ENCODE assay signal across 1 cellular context in genomic region chr5:172697123-172698121, GRCh38.
A peak's percentile ranks its signal among the peaks of the same experiment; 100 is the strongest.
TF ChIP-seq lines count a peak whose summit lies in the region.

No MANE protein-coding gene starts in this region.

TF ChIP-seq in HEK293, 187 proteins besides CTCF, POLR2A, EP300 and RAD21 (continued from another document and continues in another):
- TF ChIP-seq PRDM6 (tag by site-specific recombination; IDR thresholded peaks at IDR 0.05) (no peak), ZBTB48 (tag by site-specific recombination; IDR thresholded peaks at IDR 0.05) (peak; percentile 31; the same call in 1 of the 2 replicates), ZNF670 (tag by site-specific recombination; IDR thresholded peaks at IDR 0.05; ENCODE audit: low read depth) (no peak), BCL11A (tag by site-specific recombination; IDR thresholded peaks at IDR 0.05; ENCODE audit: low read depth) (no peak), AEBP2 (tag by site-specific recombination; IDR thresholded peaks at IDR 0.05; ENCODE audit: borderline replicate concordance) (no peak), ZNF660 (tag by site-specific recombination; IDR thresholded peaks at IDR 0.05) (peak; percentile 66; the same call in 1 of the 2 replicates), ZNF645 (tag by site-specific recombination; IDR thresholded peaks at IDR 0.05) (no peak), ZNF394 (tag by site-specific recombination; IDR thresholded peaks at IDR 0.05; ENCODE audit: borderline replicate concordance) (no peak), ZNF155 (tag by site-specific recombination; IDR thresholded peaks at IDR 0.05) (no peak), WT1 (tag by site-specific recombination; IDR thresholded peaks at IDR 0.05) (no peak), ZNF121 (tag by site-specific recombination; IDR thresholded peaks at IDR 0.05) (no peak), PRDM1 (tag by site-specific recombination; IDR thresholded peaks at IDR 0.05) (peak; percentile 50), ZNF2 (tag by site-specific recombination; IDR thresholded peaks at IDR 0.05) (peak; percentile 69; the same call in 1 of the 2 replicates), ZNF433 (tag by site-specific recombination; IDR thresholded peaks at IDR 0.05; ENCODE audit: low read depth) (no peak), ZNF24 (tag by site-specific recombination; IDR thresholded peaks at IDR 0.05) (no peak), ZFP41 (tag by site-specific recombination; IDR thresholded peaks at IDR 0.05; ENCODE audit: borderline replicate concordance) (no peak), ZNF146 (tag by site-specific recombination; IDR thresholded peaks at IDR 0.05) (no peak), ZBTB1 (tag by site-specific recombination; IDR thresholded peaks at IDR 0.05) (no peak), ATF2 (tag by site-specific recombination; IDR thresholded peaks at IDR 0.05; ENCODE audit: low read depth) (no peak), ZNF768 (tag by site-specific recombination; IDR thresholded peaks at IDR 0.05) (no peak), KLF17 (tag by site-specific recombination; IDR thresholded peaks at IDR 0.05) (0 out of 2 replicates have a peak, but pooled peaks have one; percentile 39), ZNF580 (tag by site-specific recombination; IDR thresholded peaks at IDR 0.05) (no peak), ZNF473 (tag by site-specific recombination; IDR thresholded peaks at IDR 0.05) (no peak), ZBTB20 (tag by site-specific recombination; IDR thresholded peaks at IDR 0.05) (no peak), GLI4 (tag by site-specific recombination; IDR thresholded peaks at IDR 0.05) (no peak), ZNF548 (tag by site-specific recombination; IDR thresholded peaks at IDR 0.05) (no peak), ZNF280D (tag by site-specific recombination; IDR thresholded peaks at IDR 0.05) (no peak), ZNF324 (tag by site-specific recombination; IDR thresholded peaks at IDR 0.05) (0 out of 2 replicates have a peak, but pooled peaks have one; percentile 58), ZNF626 (tag by site-specific recombination; IDR thresholded peaks at IDR 0.05) (no peak), INSM2 (tag by site-specific recombination; IDR thresholded peaks at IDR 0.05) (no peak), GFI1B (tag by site-specific recombination; IDR thresholded peaks at IDR 0.05) (no peak), ZNF302 (tag by site-specific recombination; IDR thresholded peaks at IDR 0.05; ENCODE audit: low read depth) (no peak), HOXA7 (CRISPR knock-in tag; IDR thresholded peaks at IDR 0.05; ENCODE audit: borderline replicate concordance) (no peak), ZNF664 (tag by site-specific recombination; IDR thresholded peaks at IDR 0.05) (no peak), ZNF623 (tag by site-specific recombination; IDR thresholded peaks at IDR 0.05) (no peak), ZNF792 (tag by site-specific recombination; IDR thresholded peaks at IDR 0.05) (no peak), ZNF501 (tag by site-specific recombination; IDR thresholded peaks at IDR 0.05) (no peak), ZNF558 (tag by site-specific recombination; IDR thresholded peaks at IDR 0.05) (no peak), ZNF544 (tag by site-specific recombination; IDR thresholded peaks at IDR 0.05) (no peak), ZNF175 (tag by site-specific recombination; IDR thresholded peaks at IDR 0.05) (no peak), ZNF140 (tag by site-specific recombination; IDR thresholded peaks at IDR 0.05) (no peak), KLF8 (tag by site-specific recombination; IDR thresholded peaks at IDR 0.05) (no peak), ZBTB8A (tag by site-specific recombination; IDR thresholded peaks at IDR 0.05) (peak; percentile 27; the same call in 1 of the 2 replicates), ZNF549 (tag by site-specific recombination; IDR thresholded peaks at IDR 0.05) (no peak), SP2 (tag by site-specific recombination; IDR thresholded peaks at IDR 0.05) (no peak), ZNF561 (tag by site-specific recombination; IDR thresholded peaks at IDR 0.05; ENCODE audit: borderline replicate concordance) (0 out of 2 replicates have a peak, but pooled peaks have one; percentile 30), ZNF274 (IDR thresholded peaks at IDR 0.05; ENCODE audit: low read length) (no peak), ZNF274 (tag by site-specific recombination; IDR thresholded peaks at IDR 0.05; ENCODE audit: borderline replicate concordance) (no peak), ZSCAN30 (tag by site-specific recombination; IDR thresholded peaks at IDR 0.05) (no peak), ZNF624 (tag by site-specific recombination; IDR thresholded peaks at IDR 0.05) (no peak), EGR2 (tag by site-specific recombination; IDR thresholded peaks at IDR 0.05; ENCODE audit: low read depth) (no peak), ZBTB7A (tag by site-specific recombination; IDR thresholded peaks at IDR 0.05; ENCODE audit: low read depth) (no peak), ELK4 (IDR thresholded peaks at IDR 0.05; ENCODE audit: borderline replicate concordance, low read depth, low read length) (no peak), ZNF785 (tag by site-specific recombination; IDR thresholded peaks at IDR 0.05) (no peak), ZNF391 (tag by site-specific recombination; IDR thresholded peaks at IDR 0.05; ENCODE audit: borderline replicate concordance, low read depth) (0 out of 2 replicates have a peak, but pooled peaks have one; percentile 20), ZNF639 (tag by site-specific recombination; IDR thresholded peaks at IDR 0.05) (no peak), KLF16 (tag by site-specific recombination; IDR thresholded peaks at IDR 0.05) (no peak), MYNN (tag by site-specific recombination; IDR thresholded peaks at IDR 0.05; ENCODE audit: borderline replicate concordance) (no peak), ZFHX2 (tag by site-specific recombination; conservative IDR thresholded peaks at IDR 0.05) (no peak), ZFP3 (tag by site-specific recombination; IDR thresholded peaks at IDR 0.05; ENCODE audit: low read depth) (no peak), ZNF677 (tag by site-specific recombination; IDR thresholded peaks at IDR 0.05) (no peak), ZNF16 (tag by site-specific recombination; IDR thresholded peaks at IDR 0.05; ENCODE audit: low read depth) (no peak), ZNF514 (tag by site-specific recombination; IDR thresholded peaks at IDR 0.05) (no peak)
